ENCODE assay signal across 8 cellular contexts in the genomic region with DNA sequence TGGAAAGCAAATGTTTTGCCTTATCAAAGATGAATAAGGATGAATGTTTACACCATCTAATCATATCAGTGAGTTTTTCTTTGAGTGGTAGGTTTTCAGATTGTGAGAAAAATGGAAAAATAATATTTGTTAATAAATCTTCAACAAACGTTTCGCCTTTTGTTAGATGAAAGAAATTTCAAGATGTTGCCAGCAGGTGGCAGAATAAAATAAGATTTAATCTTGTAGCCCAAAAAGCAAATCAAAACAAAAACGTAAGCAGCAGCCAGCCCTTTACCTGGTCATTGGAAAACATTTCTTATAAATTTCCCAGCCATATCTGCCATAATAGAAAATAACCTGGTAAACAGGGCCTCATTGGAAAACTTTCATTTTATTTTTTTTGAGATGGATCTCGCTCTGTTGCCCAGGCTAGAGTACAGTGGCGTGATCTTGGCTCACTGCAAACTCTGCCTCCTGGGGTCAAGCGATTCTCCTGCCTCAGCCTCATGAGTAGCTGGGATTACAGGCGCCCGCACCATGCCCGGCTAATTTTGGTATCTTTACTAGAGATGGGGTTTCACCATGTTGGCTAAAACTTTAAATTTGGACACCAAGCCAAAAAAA. TPM values are rescaled to one million over a fixed set of nuclear protein-coding genes. Genes with fewer than 3 reads are reported as not detected.
A peak's percentile ranks its signal among the peaks of the same experiment; 100 is the strongest.
DNase-seq lines count a peak whose midpoint lies in the region; ATAC-seq and TF ChIP-seq lines count a peak whose summit lies in the region.

No MANE protein-coding gene starts in this region.

- no peak overlapping the region for H3K4me3 ChIP-seq in coronary artery
- no peak overlapping the region for H3K4me3 ChIP-seq in mucosa of descending colon

- ATAC-seq in mucosa of descending colon (no peak), GM18868 (IDR thresholded peaks at IDR 0.05; ENCODE audit: unreplicated experiment) (no peak), HG02973 (IDR thresholded peaks at IDR 0.05; ENCODE audit: unreplicated experiment) (no peak), HG02885 (IDR thresholded peaks at IDR 0.05; ENCODE audit: poor library complexity, unreplicated experiment) (no peak)

- no peak overlapping the region for H3K27ac ChIP-seq in coronary artery

- no peaks in the 10 kb centered on the region for H3K36me3 ChIP-seq in mucosa of descending colon (ENCODE audit: low read depth)

- no peaks in the 10 kb centered on the region for H3K9me3 ChIP-seq in mucosa of descending colon

- peak; percentile 72 for DNase-seq in DMS 273 (lab: John Stamatoyannopoulos, UW; ENCODE audit: unreplicated experiment)
- peak; percentile 41 for DNase-seq in HT1080 (ENCODE audit: low read depth)
- peak; percentile 9 for DNase-seq in NOMO-1 treated with dmso at 0.1 percent for 144 hours (lab: John Stamatoyannopoulos, UW; ENCODE audit: unreplicated experiment)
- no peak for DNase-seq in coronary artery (ENCODE audit: low spot score)
- peak in 1 of 3 donors; percentile 80 for DNase-seq in mucosa of descending colon

- no peaks in the 10 kb centered on the region for H3K4me1 ChIP-seq in mucosa of descending colon (ENCODE audit: low read depth)

- TF ChIP-seq CTCF in coronary artery (IDR thresholded peaks at IDR 0.05) (peak; percentile 37), mucosa of descending colon (IDR thresholded peaks at IDR 0.05) (peak; percentile 11)

- intact Hi-C loops in mucosa of descending colon (cut with DNase I, micrococcal nuclease) = loop anchor here (5.0 kb wide), 2 partner anchors 75 to 80 kb away; no protein-coding TSS in a partner anchor

RNA-seq across cellular contexts. Expression of gene TMEM120B, which starts 15.4 kb away (rescaled TPM):
- total RNA-seq in HT1080 (2014; rRNA removed; shearing (Covaris generic)) = 9.6 and 12.0 TPM in 2 replicates
- polyA plus RNA-seq in HT1080 (2015; cell fraction: cytosol; rRNA removed) = 8.9 and 9.6 TPM in 2 replicates
- polyA plus RNA-seq in HT1080 (2015; cell fraction: nucleus; rRNA removed) = 46.8 and 56.9 TPM in 2 replicates
- total RNA-seq in mucosa of descending colon = 10 to 100 TPM in 1 of 3 donors, 1 to 10 TPM in 2; 6.0 to 10.3 (median 6.4) TPM

RNA-seq across cellular contexts. Expression of gene MORN3, which starts 27.7 kb away (rescaled TPM):
- total RNA-seq in HT1080 (2014; rRNA removed; shearing (Covaris generic)) = 0.08 and 0.33 TPM in 2 replicates
- polyA plus RNA-seq in HT1080 (2015; cell fraction: cytosol; rRNA removed) = not detected in 2 replicates
- not detected in 2 replicates for polyA plus RNA-seq in HT1080 (2015; cell fraction: nucleus; rRNA removed)
- total RNA-seq in mucosa of descending colon = under 1 TPM; 0.17 to 0.35 (median 0.22) TPM
